ENCODE assay signal across 1 cellular context in genomic region chr7:35036361-35037171, GRCh38.
A peak's percentile ranks its signal among the peaks of the same experiment; 100 is the strongest.
TF ChIP-seq lines count a peak whose summit lies in the region.

No MANE protein-coding gene starts in this region.

TF ChIP-seq in HepG2, 621 proteins besides CTCF, POLR2A, EP300 and RAD21 (continued from another document and continues in another):
- TF ChIP-seq PRDM15 (CRISPR knock-in tag; IDR thresholded peaks at IDR 0.05): no peak
- TF ChIP-seq MXD4 (CRISPR knock-in tag; IDR thresholded peaks at IDR 0.05): no peak
- TF ChIP-seq ZSCAN21 (CRISPR knock-in tag; IDR thresholded peaks at IDR 0.05; ENCODE audit: borderline replicate concordance): no peak
- TF ChIP-seq ZNF547 (CRISPR knock-in tag; IDR thresholded peaks at IDR 0.05): 0 out of 2 replicates have a peak, but pooled peaks have one; percentile 24
- no peak for TF ChIP-seq ZNF709 (CRISPR knock-in tag; IDR thresholded peaks at IDR 0.05)
- TF ChIP-seq ZNF512B (CRISPR knock-in tag; IDR thresholded peaks at IDR 0.05; ENCODE audit: borderline replicate concordance): no peak
- TF ChIP-seq ZNF792 (CRISPR knock-in tag; IDR thresholded peaks at IDR 0.05): no peak
- TF ChIP-seq ZNF850 (CRISPR knock-in tag; conservative IDR thresholded peaks at IDR 0.05): no peak
- no peak for TF ChIP-seq ZNF782 (CRISPR knock-in tag; IDR thresholded peaks at IDR 0.05; ENCODE audit: borderline replicate concordance)
- TF ChIP-seq BORCS8-MEF2B (CRISPR knock-in tag; IDR thresholded peaks at IDR 0.05): no peak
- TF ChIP-seq PAXIP1 (CRISPR knock-in tag; conservative IDR thresholded peaks at IDR 0.05): no peak
- TF ChIP-seq ZNF280B (CRISPR knock-in tag; IDR thresholded peaks at IDR 0.05; ENCODE audit: borderline replicate concordance): no peak
- TF ChIP-seq SP5 (CRISPR knock-in tag; IDR thresholded peaks at IDR 0.05; ENCODE audit: borderline replicate concordance, low read depth): no peak
- TF ChIP-seq ZBTB7B (CRISPR knock-in tag; IDR thresholded peaks at IDR 0.05): no peak
- no peak for TF ChIP-seq GTF2F1 (IDR thresholded peaks at IDR 0.05; ENCODE audit: low read length)
- no peak for TF ChIP-seq MAZ (IDR thresholded peaks at IDR 0.05; ENCODE audit: borderline replicate concordance, low read depth, low read length)
- TF ChIP-seq MAZ (CRISPR knock-in tag; IDR thresholded peaks at IDR 0.05; ENCODE audit: low read depth): no peak
- TF ChIP-seq ARID5B (CRISPR knock-in tag; IDR thresholded peaks at IDR 0.05): no peak
- no peak for TF ChIP-seq AHDC1 (CRISPR knock-in tag; IDR thresholded peaks at IDR 0.05; ENCODE audit: borderline replicate concordance)
- TF ChIP-seq NFE2L2 (IDR thresholded peaks at IDR 0.05; ENCODE audit: low read length): no peak
- TF ChIP-seq ZNF598 (CRISPR knock-in tag; IDR thresholded peaks at IDR 0.05; ENCODE audit: borderline replicate concordance): 0 out of 2 replicates have a peak, but pooled peaks have one; percentile 24
- TF ChIP-seq LBX2 (CRISPR knock-in tag; IDR thresholded peaks at IDR 0.05; ENCODE audit: borderline replicate concordance): no peak
- no peak for TF ChIP-seq ZNF614 (CRISPR knock-in tag; IDR thresholded peaks at IDR 0.05; ENCODE audit: borderline replicate concordance)
- no peak for TF ChIP-seq KLF6 (CRISPR knock-in tag; IDR thresholded peaks at IDR 0.05)
- no peak for TF ChIP-seq KLF12 (CRISPR knock-in tag; IDR thresholded peaks at IDR 0.05; ENCODE audit: borderline replicate concordance)
- no peak for TF ChIP-seq PLSCR1 (CRISPR knock-in tag; IDR thresholded peaks at IDR 0.05; ENCODE audit: borderline replicate concordance)
- TF ChIP-seq BATF2 (CRISPR knock-in tag; IDR thresholded peaks at IDR 0.05): no peak
- no peak for TF ChIP-seq ZNF775 (CRISPR knock-in tag; IDR thresholded peaks at IDR 0.05; ENCODE audit: borderline replicate concordance)
- TF ChIP-seq FOXA1 (IDR thresholded peaks at IDR 0.05): no peak
- no peak for TF ChIP-seq FOXA1 (CRISPR knock-in tag; IDR thresholded peaks at IDR 0.05)
- no peak for TF ChIP-seq ZMYM3 (CRISPR knock-in tag; IDR thresholded peaks at IDR 0.05)
